In genomic region chr19:482186-483041, GRCh38 we compare ENCODE assay signal across 1 cellular context.
TF ChIP-seq lines count a peak whose summit lies in the region.

No MANE protein-coding gene starts in this region.

TF ChIP-seq in HEK293T, 16 proteins besides CTCF, POLR2A, EP300 and RAD21:
- no peak for TF ChIP-seq L3MBTL2 (conservative IDR thresholded peaks at IDR 0.05)
- no peak for TF ChIP-seq FOXA1 (IDR thresholded peaks at IDR 0.05)
- TF ChIP-seq LEF1 (IDR thresholded peaks at IDR 0.05; ENCODE audit: borderline replicate concordance): no peak
- TF ChIP-seq ZNF384 (IDR thresholded peaks at IDR 0.05): no peak
- no peak for TF ChIP-seq FOXK2 (IDR thresholded peaks at IDR 0.05)
- TF ChIP-seq CTBP1 (IDR thresholded peaks at IDR 0.05; ENCODE audit: borderline replicate concordance): no peak
- TF ChIP-seq FOXM1 (IDR thresholded peaks at IDR 0.05; ENCODE audit: borderline replicate concordance): no peak
- no peak for TF ChIP-seq PKNOX1 (IDR thresholded peaks at IDR 0.05)
- TF ChIP-seq SUZ12 (IDR thresholded peaks at IDR 0.05): no peak
- TF ChIP-seq SP1 (IDR thresholded peaks at IDR 0.05): no peak
- no peak for TF ChIP-seq NFRKB (IDR thresholded peaks at IDR 0.05)
- TF ChIP-seq TARDBP (IDR thresholded peaks at IDR 0.05): no peak
- no peak for TF ChIP-seq BHLHE40 (IDR thresholded peaks at IDR 0.05; ENCODE audit: borderline replicate concordance)
- no peak for TF ChIP-seq HDGF (IDR thresholded peaks at IDR 0.05; ENCODE audit: borderline replicate concordance)
- no peak for TF ChIP-seq ELF4 (IDR thresholded peaks at IDR 0.05)
- no peak for TF ChIP-seq ARNT (IDR thresholded peaks at IDR 0.05)
